In genomic region chrX:149498767-149499166, GRCh38 we compare ENCODE assay signal across 38 cellular contexts. TPM values are rescaled to one million over a fixed set of nuclear protein-coding genes. Genes with fewer than 3 reads are reported as not detected.
"Had no signal": no experiment of that assay in that cellular context is flagged by ENCODE, and none has a peak within 500 bp of the region (broad histone marks: within the 10 kb centered on the region; RNA-seq: fewer than 3 reads in every experiment).

No MANE protein-coding gene starts in this region.

- H3K4me3 ChIP-seq: adrenal gland, body of pancreas, colonic mucosa, esophagus squamous epithelium, gastroesophageal sphincter had no signal

- H3K9me3 ChIP-seq: adrenal gland, body of pancreas, colonic mucosa, esophagus squamous epithelium, gastroesophageal sphincter had no signal

- H3K27me3 ChIP-seq: adrenal gland, body of pancreas, colonic mucosa, esophagus squamous epithelium, gastroesophageal sphincter had no signal

- H3K27ac ChIP-seq: adrenal gland, body of pancreas, colonic mucosa, esophagus squamous epithelium, gastroesophageal sphincter had no signal

- H3K9me3 Mint-ChIP-seq: activated CD4-positive, alpha-beta memory T cell treated with anti-CD3 and anti-CD28 coated beads for 36 hours; activated CD4-positive, alpha-beta T cell treated with anti-CD3 and anti-CD28 coated beads, Interleukin-2, amount 10 ng/mL, durations not matched to agents 24 days and 14 days; activated naive CD4-positive, alpha-beta T cell treated with anti-CD3 and anti-CD28 coated beads for 36 hours; activated naive CD4-positive, alpha-beta T cell treated with anti-CD3 and anti-CD28 coated beads, Interleukin-2, amount 50 U/mL, for 24 hours; activated naive CD8-positive, alpha-beta T cell treated with anti-CD3 and anti-CD28 coated beads for 36 hours; activated naive CD8-positive, alpha-beta T cell treated with anti-CD3 and anti-CD28 coated beads, Interleukin-2, amount 50 U/mL, for 24 hours; activated T-helper 1 cell treated with anti-CD3 and anti-CD28 coated beads, Interleukin-12 subunit alpha, Interleukin-12 subunit beta, Interleukin-2, Interleukin-4 antibody, amounts not matched to agents 30 ng/mL and 10 ng/mL and 1 ng/mL, durations not matched to agents 14 hours and 24 hours and 36 hours; activated T-helper 2 cell treated with anti-CD3 and anti-CD28 coated beads, Interferon-gamma antibody, Interleukin-2, Interleukin-4, amounts not matched to agents 10 μg/mL and 5 μg/mL and 100 μg/mL, durations not matched to agents 14 hours and 24 hours and 36 hours had no signal

- ATAC-seq: activated CD4-positive, alpha-beta T cell treated with anti-CD3 and anti-CD28 coated beads for 36 hours; activated CD8-positive, alpha-beta memory T cell treated with anti-CD3 and anti-CD28 coated beads, Interleukin-2, amount 10 ng/mL, durations not matched to agents 7 days and 5 days; activated CD8-positive, alpha-beta T cell treated with anti-CD3 and anti-CD28 coated beads, Interleukin-2, amount 10 ng/mL, durations not matched to agents 7 days and 5 days; activated naive CD8-positive, alpha-beta T cell treated with anti-CD3 and anti-CD28 coated beads, Interleukin-2, amount 50 U/mL, for 24 hours; body of pancreas; gastroesophageal sphincter had no signal

- H3K27me3 Mint-ChIP-seq: activated CD4-positive, alpha-beta memory T cell treated with anti-CD3 and anti-CD28 coated beads for 36 hours; activated CD4-positive, alpha-beta T cell treated with anti-CD3 and anti-CD28 coated beads for 36 hours; activated CD4-positive, alpha-beta T cell treated with anti-CD3 and anti-CD28 coated beads, Interleukin-2, amount 10 ng/mL, durations not matched to agents 24 days and 14 days; activated CD8-positive, alpha-beta memory T cell treated with anti-CD3 and anti-CD28 coated beads, Interleukin-2, amount 10 ng/mL, durations not matched to agents 7 days and 5 days; activated naive CD4-positive, alpha-beta T cell treated with anti-CD3 and anti-CD28 coated beads, Interleukin-2, amount 50 U/mL, for 24 hours; activated naive CD8-positive, alpha-beta T cell treated with anti-CD3 and anti-CD28 coated beads for 36 hours; activated naive CD8-positive, alpha-beta T cell treated with anti-CD3 and anti-CD28 coated beads, Interleukin-2, amount 50 U/mL, for 24 hours had no signal

- H3K4me1 ChIP-seq: adrenal gland, body of pancreas, colonic mucosa had no signal

- H3K4me3 Mint-ChIP-seq: activated CD4-positive, alpha-beta memory T cell treated with anti-CD3 and anti-CD28 coated beads for 36 hours; activated CD4-positive, alpha-beta T cell treated with anti-CD3 and anti-CD28 coated beads for 36 hours; activated CD4-positive, alpha-beta T cell treated with anti-CD3 and anti-CD28 coated beads, Interleukin-2, amount 10 ng/mL, durations not matched to agents 24 days and 14 days; activated CD8-positive, alpha-beta memory T cell treated with anti-CD3 and anti-CD28 coated beads, Interleukin-2, amount 10 ng/mL, durations not matched to agents 7 days and 5 days; activated CD8-positive, alpha-beta T cell treated with anti-CD3 and anti-CD28 coated beads, Interleukin-2, amount 10 ng/mL, durations not matched to agents 7 days and 5 days; activated naive CD4-positive, alpha-beta T cell treated with anti-CD3 and anti-CD28 coated beads for 36 hours; activated naive CD4-positive, alpha-beta T cell treated with anti-CD3 and anti-CD28 coated beads, Interleukin-2, amount 50 U/mL, for 24 hours; activated naive CD8-positive, alpha-beta T cell treated with anti-CD3 and anti-CD28 coated beads for 36 hours; activated naive CD8-positive, alpha-beta T cell treated with anti-CD3 and anti-CD28 coated beads, Interleukin-2, amount 50 U/mL, for 24 hours; activated T-helper 1 cell treated with anti-CD3 and anti-CD28 coated beads, Interleukin-12 subunit alpha, Interleukin-12 subunit beta, Interleukin-2, Interleukin-4 antibody, amounts not matched to agents 30 ng/mL and 10 ng/mL and 1 ng/mL, durations not matched to agents 14 hours and 24 hours and 36 hours had no signal

- DNase-seq: activated CD4-positive, alpha-beta memory T cell treated with anti-CD3 and anti-CD28 coated beads for 36 hours; activated CD4-positive, alpha-beta T cell treated with anti-CD3 and anti-CD28 coated beads for 36 hours; activated CD4-positive, alpha-beta T cell treated with anti-CD3 and anti-CD28 coated beads, Interleukin-2, amount 10 ng/mL, durations not matched to agents 24 days and 14 days; activated CD4-positive, CD25-positive, alpha-beta regulatory T cell; activated CD4-positive, CD25-positive, alpha-beta regulatory T cell treated with anti-CD3 and anti-CD28 coated beads, Interleukin-2, amount 50 U/mL, for 72 hours; activated CD8-positive, alpha-beta memory T cell treated with anti-CD3 and anti-CD28 coated beads, Interleukin-2, amount 10 ng/mL, durations not matched to agents 7 days and 5 days; activated CD8-positive, alpha-beta memory T cell treated with anti-CD3 and anti-CD28 coated beads, Interleukin-2, amount 50 U/mL, for 4 hours; activated CD8-positive, alpha-beta T cell treated with anti-CD3 and anti-CD28 coated beads, Interleukin-2, amount 10 ng/mL, durations not matched to agents 7 days and 5 days; activated effector memory CD4-positive, alpha-beta T cell treated with anti-CD3 and anti-CD28 coated beads, Interleukin-2, amount 50 U/mL, for 16 hours; activated naive CD4-positive, alpha-beta T cell treated with anti-CD3 and anti-CD28 coated beads for 36 hours; activated naive CD8-positive, alpha-beta T cell treated with anti-CD3 and anti-CD28 coated beads for 36 hours; activated naive CD8-positive, alpha-beta T cell treated with anti-CD3 and anti-CD28 coated beads, Interleukin-2, amount 50 U/mL, for 24 hours; activated T-cell treated with anti-CD3 and anti-CD28 coated beads, Interleukin-2, amount 50 U/mL, for 1 hour; activated T-cell treated with anti-CD3 and anti-CD28 coated beads, Interleukin-2, amount 50 U/mL, for 48 hours; adrenal gland; amygdala; aorta; body of pancreas; caudate nucleus; cerebellar nuclear complex; colonic mucosa; effector CD8-positive, alpha-beta T cell; esophagus squamous epithelium; foreskin melanocyte; T-helper 2 cell had no signal

- H3K27ac Mint-ChIP-seq: activated CD4-positive, alpha-beta memory T cell treated with anti-CD3 and anti-CD28 coated beads for 36 hours; activated CD4-positive, alpha-beta T cell treated with anti-CD3 and anti-CD28 coated beads for 36 hours; activated CD4-positive, alpha-beta T cell treated with anti-CD3 and anti-CD28 coated beads, Interleukin-2, amount 10 ng/mL, durations not matched to agents 24 days and 14 days; activated CD8-positive, alpha-beta memory T cell treated with anti-CD3 and anti-CD28 coated beads, Interleukin-2, amount 10 ng/mL, durations not matched to agents 7 days and 5 days; activated CD8-positive, alpha-beta T cell treated with anti-CD3 and anti-CD28 coated beads, Interleukin-2, amount 10 ng/mL, durations not matched to agents 7 days and 5 days; activated naive CD4-positive, alpha-beta T cell treated with anti-CD3 and anti-CD28 coated beads for 36 hours; activated naive CD4-positive, alpha-beta T cell treated with anti-CD3 and anti-CD28 coated beads, Interleukin-2, amount 50 U/mL, for 24 hours; activated naive CD8-positive, alpha-beta T cell treated with anti-CD3 and anti-CD28 coated beads for 36 hours; activated naive CD8-positive, alpha-beta T cell treated with anti-CD3 and anti-CD28 coated beads, Interleukin-2, amount 50 U/mL, for 24 hours; activated T-helper 1 cell treated with anti-CD3 and anti-CD28 coated beads, Interleukin-12 subunit alpha, Interleukin-12 subunit beta, Interleukin-2, Interleukin-4 antibody, amounts not matched to agents 30 ng/mL and 10 ng/mL and 1 ng/mL, durations not matched to agents 14 hours and 24 hours and 36 hours; activated T-helper 2 cell treated with anti-CD3 and anti-CD28 coated beads, Interferon-gamma antibody, Interleukin-2, Interleukin-4, amounts not matched to agents 10 μg/mL and 5 μg/mL and 100 μg/mL, durations not matched to agents 14 hours and 24 hours and 36 hours had no signal

- FAIRE-seq: endometrium, endothelial cell of umbilical vein had no signal

- H3K36me3 ChIP-seq: colonic mucosa had no signal

RNA-seq across cellular contexts. Expression of gene HSFX3, which starts 51.0 kb away (rescaled TPM):
- total RNA-seq: activated CD4-positive, alpha-beta memory T cell treated with anti-CD3 and anti-CD28 coated beads for 36 hours; activated CD4-positive, alpha-beta T cell treated with anti-CD3 and anti-CD28 coated beads for 36 hours; activated CD4-positive, alpha-beta T cell treated with anti-CD3 and anti-CD28 coated beads, Interleukin-2, amount 10 ng/mL, durations not matched to agents 24 days and 14 days; activated CD8-positive, alpha-beta memory T cell treated with anti-CD3 and anti-CD28 coated beads for 36 hours; activated CD8-positive, alpha-beta T cell treated with anti-CD3 and anti-CD28 coated beads, Interleukin-2, amount 10 ng/mL, durations not matched to agents 7 days and 5 days; activated naive CD4-positive, alpha-beta T cell treated with anti-CD3 and anti-CD28 coated beads for 36 hours; activated naive CD8-positive, alpha-beta T cell treated with anti-CD3 and anti-CD28 coated beads for 36 hours; activated T-helper 1 cell treated with anti-CD3 and anti-CD28 coated beads, Interleukin-12 subunit alpha, Interleukin-12 subunit beta, Interleukin-2, Interleukin-4 antibody, amounts not matched to agents 30 ng/mL and 10 ng/mL and 1 ng/mL, durations not matched to agents 14 hours and 24 hours and 36 hours; adrenal gland; aorta; body of pancreas; colonic mucosa; dermis microvascular lymphatic vessel endothelial cell; endothelial cell of umbilical vein; esophagus squamous epithelium; fibroblast of lung; fibroblast of villous mesenchyme; gastroesophageal sphincter; glomerular endothelial cell; T-helper 1 cell treated with Interleukin-12 subunit alpha and Interleukin-12 subunit beta and Interleukin-4 antibody, amounts not matched to agents 30 ng/mL and 1 ng/mL, for 36 hours had no signal
- polyA plus RNA-seq: adrenal gland, endothelial cell of umbilical vein, esophagus, fibroblast of lung had no signal
